ENCODE assay signal across 1 cellular context in the genomic region with DNA sequence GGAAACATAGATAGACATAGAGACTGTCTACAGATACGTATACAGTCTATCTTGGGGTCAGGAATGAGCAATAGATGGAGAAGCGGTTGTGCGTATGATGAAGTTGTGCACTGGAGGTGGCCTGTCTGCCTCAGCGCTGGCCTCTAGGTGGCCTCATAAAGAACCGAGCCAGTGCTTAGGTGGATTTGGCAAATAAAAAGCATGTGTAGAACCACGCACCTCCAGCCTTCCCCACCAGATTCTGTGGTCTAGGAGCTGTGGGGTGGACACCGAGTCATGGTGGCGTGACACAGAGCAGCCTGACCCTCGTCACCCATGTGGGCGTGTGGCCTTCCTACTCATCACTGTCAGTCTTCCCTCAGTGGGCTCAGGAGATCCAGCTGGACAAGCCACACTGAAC.
TF ChIP-seq lines count a peak whose summit lies in the region.

No MANE protein-coding gene starts in this region.

TF ChIP-seq in GM23338, 12 proteins besides CTCF, POLR2A, EP300 and RAD21 (continued from another document):
- TF ChIP-seq, protein P1, sequence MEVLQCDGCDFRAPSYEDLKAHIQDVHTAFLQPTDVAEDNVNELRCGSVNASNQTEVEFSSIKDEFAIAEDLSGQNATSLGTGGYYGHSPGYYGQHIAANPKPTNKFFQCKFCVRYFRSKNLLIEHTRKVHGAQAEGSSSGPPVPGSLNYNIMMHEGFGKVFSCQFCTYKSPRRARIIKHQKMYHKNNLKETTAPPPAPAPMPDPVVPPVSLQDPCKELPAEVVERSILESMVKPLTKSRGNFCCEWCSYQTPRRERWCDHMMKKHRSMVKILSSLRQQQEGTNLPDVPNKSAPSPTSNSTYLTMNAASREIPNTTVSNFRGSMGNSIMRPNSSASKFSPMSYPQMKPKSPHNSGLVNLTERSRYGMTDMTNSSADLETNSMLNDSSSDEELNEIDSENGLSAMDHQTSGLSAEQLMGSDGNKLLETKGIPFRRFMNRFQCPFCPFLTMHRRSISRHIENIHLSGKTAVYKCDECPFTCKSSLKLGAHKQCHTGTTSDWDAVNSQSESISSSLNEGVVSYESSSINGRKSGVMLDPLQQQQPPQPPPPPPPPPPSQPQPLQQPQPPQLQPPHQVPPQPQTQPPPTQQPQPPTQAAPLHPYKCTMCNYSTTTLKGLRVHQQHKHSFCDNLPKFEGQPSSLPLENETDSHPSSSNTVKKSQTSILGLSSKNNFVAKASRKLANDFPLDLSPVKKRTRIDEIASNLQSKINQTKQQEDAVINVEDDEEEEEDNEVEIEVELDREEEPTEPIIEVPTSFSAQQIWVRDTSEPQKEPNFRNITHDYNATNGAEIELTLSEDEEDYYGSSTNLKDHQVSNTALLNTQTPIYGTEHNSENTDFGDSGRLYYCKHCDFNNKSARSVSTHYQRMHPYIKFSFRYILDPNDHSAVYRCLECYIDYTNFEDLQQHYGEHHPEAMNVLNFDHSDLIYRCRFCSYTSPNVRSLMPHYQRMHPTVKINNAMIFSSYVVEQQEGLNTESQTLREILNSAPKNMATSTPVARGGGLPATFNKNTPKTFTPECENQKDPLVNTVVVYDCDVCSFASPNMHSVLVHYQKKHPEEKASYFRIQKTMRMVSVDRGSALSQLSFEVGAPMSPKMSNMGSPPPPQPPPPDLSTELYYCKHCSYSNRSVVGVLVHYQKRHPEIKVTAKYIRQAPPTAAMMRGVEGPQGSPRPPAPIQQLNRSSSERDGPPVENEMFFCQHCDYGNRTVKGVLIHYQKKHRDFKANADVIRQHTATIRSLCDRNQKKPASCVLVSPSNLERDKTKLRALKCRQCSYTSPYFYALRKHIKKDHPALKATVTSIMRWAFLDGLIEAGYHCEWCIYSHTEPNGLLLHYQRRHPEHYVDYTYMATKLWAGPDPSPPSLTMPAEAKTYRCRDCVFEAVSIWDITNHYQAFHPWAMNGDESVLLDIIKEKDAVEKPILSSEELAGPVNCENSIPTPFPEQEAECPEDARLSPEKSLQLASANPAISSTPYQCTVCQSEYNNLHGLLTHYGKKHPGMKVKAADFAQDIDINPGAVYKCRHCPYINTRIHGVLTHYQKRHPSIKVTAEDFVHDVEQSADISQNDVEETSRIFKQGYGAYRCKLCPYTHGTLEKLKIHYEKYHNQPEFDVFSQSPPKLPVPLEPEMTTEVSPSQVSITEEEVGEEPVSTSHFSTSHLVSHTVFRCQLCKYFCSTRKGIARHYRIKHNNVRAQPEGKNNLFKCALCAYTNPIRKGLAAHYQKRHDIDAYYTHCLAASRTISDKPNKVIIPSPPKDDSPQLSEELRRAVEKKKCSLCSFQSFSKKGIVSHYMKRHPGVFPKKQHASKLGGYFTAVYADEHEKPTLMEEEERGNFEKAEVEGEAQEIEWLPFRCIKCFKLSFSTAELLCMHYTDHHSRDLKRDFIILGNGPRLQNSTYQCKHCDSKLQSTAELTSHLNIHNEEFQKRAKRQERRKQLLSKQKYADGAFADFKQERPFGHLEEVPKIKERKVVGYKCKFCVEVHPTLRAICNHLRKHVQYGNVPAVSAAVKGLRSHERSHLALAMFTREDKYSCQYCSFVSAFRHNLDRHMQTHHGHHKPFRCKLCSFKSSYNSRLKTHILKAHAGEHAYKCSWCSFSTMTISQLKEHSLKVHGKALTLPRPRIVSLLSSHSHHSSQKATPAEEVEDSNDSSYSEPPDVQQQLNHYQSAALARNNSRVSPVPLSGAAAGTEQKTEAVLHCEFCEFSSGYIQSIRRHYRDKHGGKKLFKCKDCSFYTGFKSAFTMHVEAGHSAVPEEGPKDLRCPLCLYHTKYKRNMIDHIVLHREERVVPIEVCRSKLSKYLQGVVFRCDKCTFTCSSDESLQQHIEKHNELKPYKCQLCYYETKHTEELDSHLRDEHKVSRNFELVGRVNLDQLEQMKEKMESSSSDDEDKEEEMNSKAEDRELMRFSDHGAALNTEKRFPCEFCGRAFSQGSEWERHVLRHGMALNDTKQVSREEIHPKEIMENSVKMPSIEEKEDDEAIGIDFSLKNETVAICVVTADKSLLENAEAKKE (CRISPR knock-in tag; IDR thresholded peaks at IDR 0.05) = no peak
